Comparison of ENCODE assay signal across 28 cellular contexts in genomic region chr12:73841963-73842362, GRCh38.
"Had no signal": no experiment of that assay in that cellular context is flagged by ENCODE, and none has a peak within 500 bp of the region (broad histone marks: within the 10 kb centered on the region; RNA-seq: fewer than 3 reads in every experiment).

No MANE protein-coding gene starts in this region.

- H3K4me1 Mint-ChIP-seq: mesothelial cell of epicardium, naive B cell had no signal

- H3K27me3 Mint-ChIP-seq: dendritic cell treated with granulocyte-macrophage colony-stimulating factor and Interleukin-4, amounts not matched to agents 40 ng/mL and 50 ng/mL, for 4 days; effector memory CD8-positive, alpha-beta T cell; naive B cell had no signal

- H3K9me3 ChIP-seq: colonic mucosa, esophagus squamous epithelium, gastrocnemius medialis, left lung, lower lobe of right lung had no signal

- H3K27me3 ChIP-seq: colonic mucosa, esophagus squamous epithelium, gastrocnemius medialis, heart right ventricle, left lung had no signal

- FAIRE-seq: endometrium, islet of Langerhans, keratinocyte had no signal

- H3K27ac ChIP-seq: colonic mucosa, epithelial cell of prostate, esophagus squamous epithelium, gastrocnemius medialis, heart right ventricle, left lung, lower lobe of right lung had no signal

- H3K4me3 Mint-ChIP-seq: dendritic cell treated with granulocyte-macrophage colony-stimulating factor and Interleukin-4, amounts not matched to agents 40 ng/mL and 50 ng/mL, for 4 days; effector memory CD8-positive, alpha-beta T cell; endodermal cell; mesothelial cell of epicardium; naive B cell had no signal

- DNase-seq: colonic mucosa; cortex of kidney; effector CD8-positive, alpha-beta T cell; effector memory CD8-positive, alpha-beta T cell; endodermal cell; erythroblast; esophagus squamous epithelium; foreskin fibroblast; foreskin melanocyte; gastrocnemius medialis; glutamatergic neuron; head of caudate nucleus; heart right ventricle; hippocampal formation; left cardiac atrium; left lung; left ventricle myocardium superior; lower lobe of right lung; mesenchymal stem cell; mucosa of descending colon; naive B cell had no signal

- H3K4me3 ChIP-seq: colonic mucosa, esophagus squamous epithelium, gastrocnemius medialis, heart right ventricle, left lung, lower lobe of right lung, mucosa of descending colon had no signal

- H3K36me3 Mint-ChIP-seq: mesothelial cell of epicardium, naive B cell had no signal

- H3K27ac Mint-ChIP-seq: dendritic cell treated with granulocyte-macrophage colony-stimulating factor and Interleukin-4, amounts not matched to agents 40 ng/mL and 50 ng/mL, for 4 days; effector memory CD8-positive, alpha-beta T cell; endodermal cell; mesothelial cell of epicardium; naive B cell had no signal

- H3K9me3 Mint-ChIP-seq: mesothelial cell of epicardium had no signal

- H3K4me1 ChIP-seq: colonic mucosa, esophagus squamous epithelium, gastrocnemius medialis, heart right ventricle, left lung, lower lobe of right lung had no signal

- H3K36me3 ChIP-seq: colonic mucosa, esophagus squamous epithelium, gastrocnemius medialis, heart right ventricle, left lung, lower lobe of right lung had no signal

- ATAC-seq: effector memory CD8-positive, alpha-beta T cell; esophagus mucosa; gastrocnemius medialis; heart right ventricle; left cardiac atrium; left lung; left ventricle myocardium superior; lower lobe of right lung; mucosa of descending colon had no signal
